ENCODE assay signal across 9 cellular contexts in genomic region chr2:135948642-135949355, GRCh38. TPM values are rescaled to one million over a fixed set of nuclear protein-coding genes. Genes with fewer than 3 reads are reported as not detected.
DNase-seq lines count a peak whose midpoint lies in the region; ATAC-seq, FAIRE-seq and TF ChIP-seq lines count a peak whose summit lies in the region.
"Had no signal": no experiment of that assay in that cellular context is flagged by ENCODE, and none has a peak within 500 bp of the region (broad histone marks: within the 10 kb centered on the region; RNA-seq: fewer than 3 reads in every experiment).

No MANE protein-coding gene starts in this region.

- peaks cover 24% of the 10 kb centered on the region for H3K4me1 ChIP-seq in A549
- H3K4me1 ChIP-seq in left lung, result peaks cover 19 to 41% of the 10 kb centered on the region in 2 donors
- no peaks in the 10 kb centered on the region for H3K4me1 ChIP-seq in prostate gland (replicated peaks)

- peak overlapping the region; percentile 53 for H3K4me3 Mint-ChIP-seq in activated T-helper 1 cell treated with anti-CD3 and anti-CD28 coated beads, Interleukin-12 subunit alpha, Interleukin-12 subunit beta, Interleukin-2, Interleukin-4 antibody, amounts not matched to agents 30 ng/mL and 10 ng/mL and 1 ng/mL, durations not matched to agents 14 hours and 24 hours and 36 hours
- H3K4me3 Mint-ChIP-seq: dendritic cell treated with granulocyte-macrophage colony-stimulating factor and Interleukin-4, amounts not matched to agents 40 ng/mL and 50 ng/mL, for 4 days had no signal

- peaks cover 58% of the 10 kb centered on the region for H3K4me1 Mint-ChIP-seq in activated T-helper 1 cell treated with anti-CD3 and anti-CD28 coated beads, Interleukin-12 subunit alpha, Interleukin-12 subunit beta, Interleukin-2, Interleukin-4 antibody, amounts not matched to agents 30 ng/mL and 10 ng/mL and 1 ng/mL, durations not matched to agents 14 hours and 24 hours and 36 hours (ENCODE audit: low read depth)

- DNase-seq in A549 (ENCODE audit: low read depth in 1 of 2, low spot score in 1 of 2) (peak; percentile 41 to 69), left lung (no peak), globus pallidus (ENCODE audit: low spot score) (no peak), prostate gland (ENCODE audit: low spot score) (no peak)
- no peak for DNase-seq in activated T-helper 1 cell treated with anti-CD3 and anti-CD28 coated beads, Interleukin-12 subunit alpha, Interleukin-12 subunit beta, Interleukin-2, Interleukin-4 antibody, amounts not matched to agents 30 ng/mL and 10 ng/mL and 1 ng/mL, durations not matched to agents 14 hours and 24 hours and 36 hours (ENCODE audit: low spot score)

- H3K36me3 Mint-ChIP-seq in activated T-helper 1 cell treated with anti-CD3 and anti-CD28 coated beads, Interleukin-12 subunit alpha, Interleukin-12 subunit beta, Interleukin-2, Interleukin-4 antibody, amounts not matched to agents 30 ng/mL and 10 ng/mL and 1 ng/mL, durations not matched to agents 14 hours and 24 hours and 36 hours (ENCODE audit: low read depth), result peaks cover 46% of the 10 kb centered on the region

- no peak for TF ChIP-seq CTCF in A549 (IDR thresholded peaks at IDR 0.05)
- TF ChIP-seq CTCF in left lung (IDR thresholded peaks at IDR 0.05), result no peak
- no peak for TF ChIP-seq CTCF in prostate gland (IDR thresholded peaks at IDR 0.05)

- 0 out of 3 replicates have a peak overlapping the region, but pooled peaks have one; percentile 12 for H3K4me3 ChIP-seq in A549
- no peak overlapping the region for H3K4me3 ChIP-seq in left lung
- no peak overlapping the region for H3K4me3 ChIP-seq in prostate gland

- H3K9me3 Mint-ChIP-seq in activated T-helper 1 cell treated with anti-CD3 and anti-CD28 coated beads, Interleukin-12 subunit alpha, Interleukin-12 subunit beta, Interleukin-2, Interleukin-4 antibody, amounts not matched to agents 30 ng/mL and 10 ng/mL and 1 ng/mL, durations not matched to agents 14 hours and 24 hours and 36 hours, result no peaks in the 10 kb centered on the region
- H3K9me3 Mint-ChIP-seq: dendritic cell treated with granulocyte-macrophage colony-stimulating factor and Interleukin-4, amounts not matched to agents 40 ng/mL and 50 ng/mL, for 4 days had no signal

- H3K27ac ChIP-seq in A549 (peak overlapping the region; percentile 7 to 63; a peak in 4 of 6 replicates), left lung (peak overlapping the region in 1 of 2 donors; percentile 10), prostate gland (no peak overlapping the region)

- CTCF ChIA-PET in A549 (lab: Yijun Ruan, JAX), result interaction anchor here (0.5 to 1.8 kb wide), 5 partner anchors 30 to 429 kb away, joined by 3 to 5 read pairs (median 3); no protein-coding TSS in a partner anchor

- no peaks in the 10 kb centered on the region for H3K27me3 Mint-ChIP-seq in activated T-helper 1 cell treated with anti-CD3 and anti-CD28 coated beads, Interleukin-12 subunit alpha, Interleukin-12 subunit beta, Interleukin-2, Interleukin-4 antibody, amounts not matched to agents 30 ng/mL and 10 ng/mL and 1 ng/mL, durations not matched to agents 14 hours and 24 hours and 36 hours (ENCODE audit: insufficient read depth)
- H3K27me3 Mint-ChIP-seq: dendritic cell treated with granulocyte-macrophage colony-stimulating factor and Interleukin-4, amounts not matched to agents 40 ng/mL and 50 ng/mL, for 4 days had no signal

- no peak for FAIRE-seq in A549 (lab: Jason Lieb, UNC)

- H3K36me3 ChIP-seq in left lung (no peaks in the 10 kb centered on the region), prostate gland (no peaks in the 10 kb centered on the region)

- POLR2A ChIA-PET in A549 (lab: Yijun Ruan, JAX), result no interaction called here

- TF ChIP-seq POLR2A in A549 (IDR thresholded peaks at IDR 0.05; ENCODE audit: low read length) (no peak), prostate gland (IDR thresholded peaks at IDR 0.05) (no peak)

- H3K9me3 ChIP-seq in A549 (no peaks in the 10 kb centered on the region), left lung (no peaks in the 10 kb centered on the region), prostate gland (no peaks in the 10 kb centered on the region)

- no peaks in the 10 kb centered on the region for H3K27me3 ChIP-seq in left lung
- no peaks in the 10 kb centered on the region for H3K27me3 ChIP-seq in prostate gland (replicated peaks; ENCODE audit: insufficient read depth)

- no peak for TF ChIP-seq RAD21 in A549 (conservative IDR thresholded peaks at IDR 0.05 in 1 of 2, IDR thresholded peaks at IDR 0.05 in 1 of 2)

- intact Hi-C loops in activated T-helper 1 cell treated with anti-CD3 and anti-CD28 coated beads, Interleukin-12 subunit alpha, Interleukin-12 subunit beta, Interleukin-2, Interleukin-4 antibody, amounts not matched to agents 30 ng/mL and 10 ng/mL and 1 ng/mL, durations not matched to agents 14 hours and 24 hours and 36 hours (cut with micrococcal nuclease), result loop anchor here (1.0 kb wide), 5 partner anchors 14 to 434 kb away; partner anchors contain the start of gene DARS1
- intact Hi-C loops in left lung (cut with DNase I), result no loop called here
- intact Hi-C loops in prostate gland (cut with DNase I), result no loop called here

- peak overlapping the region; percentile 87 for H3K27ac Mint-ChIP-seq in activated T-helper 1 cell treated with anti-CD3 and anti-CD28 coated beads, Interleukin-12 subunit alpha, Interleukin-12 subunit beta, Interleukin-2, Interleukin-4 antibody, amounts not matched to agents 30 ng/mL and 10 ng/mL and 1 ng/mL, durations not matched to agents 14 hours and 24 hours and 36 hours
- H3K27ac Mint-ChIP-seq: dendritic cell treated with granulocyte-macrophage colony-stimulating factor and Interleukin-4, amounts not matched to agents 40 ng/mL and 50 ng/mL, for 4 days had no signal

- peak overlapping the region; percentile 77 for H3K4me2 ChIP-seq in A549

- no peak for TF ChIP-seq EP300 in A549 (IDR thresholded peaks at IDR 0.05)

- ATAC-seq in A549, result peak; percentile 87 to 88
- peak; percentile 77 for ATAC-seq in GM19035 (IDR thresholded peaks at IDR 0.05; ENCODE audit: unreplicated experiment)
- ATAC-seq in HG03565 (IDR thresholded peaks at IDR 0.05; ENCODE audit: unreplicated experiment), result peak; percentile 90
- ATAC-seq in left lung, result peak; percentile 50
- no peak for ATAC-seq in HG02623 (IDR thresholded peaks at IDR 0.05; ENCODE audit: unreplicated experiment)

- 3% methylated on average over 9 of the region's 9 CpGs for WGBS in A549 (ENCODE audit: missing lambda C conversion rate)
- 71% methylated on average over 9 of the region's 9 CpGs for WGBS in prostate gland

TF ChIP-seq in A549, 52 proteins besides CTCF, POLR2A, EP300 and RAD21:
- TF ChIP-seq HDAC2 (IDR thresholded peaks at IDR 0.05), result no peak
- no peak for TF ChIP-seq ZC3H11A (IDR thresholded peaks at IDR 0.05)
- no peak for TF ChIP-seq GATA3 (IDR thresholded peaks at IDR 0.05; ENCODE audit: borderline replicate concordance)
- TF ChIP-seq CBX8 (IDR thresholded peaks at IDR 0.05), result no peak
- no peak for TF ChIP-seq EHF (CRISPR knock-in tag; IDR thresholded peaks at IDR 0.05)
- no peak for TF ChIP-seq USF2 (IDR thresholded peaks at IDR 0.05)
- peak; percentile 92 for TF ChIP-seq FOSL2 (IDR thresholded peaks at IDR 0.05)
- peak; percentile 97 for TF ChIP-seq FOSL2 (CRISPR knock-in tag; IDR thresholded peaks at IDR 0.05)
- TF ChIP-seq HMGXB4 (CRISPR knock-in tag; IDR thresholded peaks at IDR 0.05; ENCODE audit: borderline replicate concordance), result no peak
- TF ChIP-seq RFX5 (IDR thresholded peaks at IDR 0.05), result no peak
- no peak for TF ChIP-seq KDM1A (IDR thresholded peaks at IDR 0.05; ENCODE audit: low read depth)
- no peak for TF ChIP-seq HOXB5 (CRISPR knock-in tag; IDR thresholded peaks at IDR 0.05)
- peak; percentile 92 for TF ChIP-seq JUNB (IDR thresholded peaks at IDR 0.05)
- TF ChIP-seq FOSB (CRISPR knock-in tag; IDR thresholded peaks at IDR 0.05), result no peak
- no peak for TF ChIP-seq CHD2 (IDR thresholded peaks at IDR 0.05; ENCODE audit: low read length, partially characterized antibody)
- TF ChIP-seq ZSCAN20 (CRISPR knock-in tag; IDR thresholded peaks at IDR 0.05), result no peak
- no peak for TF ChIP-seq ZNF302 (CRISPR knock-in tag; IDR thresholded peaks at IDR 0.05)
TF ChIP-seq in A549: peak in this region for 2.

RNA-seq across cellular contexts. Expression of gene DARS1, which starts 36.6 kb away (rescaled TPM):
- polyA plus RNA-seq in A549 (2011; rRNA removed), result 91.4 and 130 TPM in 2 replicates
- polyA plus RNA-seq in A549 (2012; cell fraction: cytosol; rRNA removed), result 33.9 and 42.8 TPM in 2 replicates
- polyA plus RNA-seq in A549 (2012; cell fraction: nucleus; rRNA removed), result 17.0 and 21.6 TPM in 2 replicates
- polyA plus RNA-seq in A549 (2017; fragmentation: RNase III; extraction: RNeasy Plus Mini Kit Qiagen cat#74134 plus additional on column Dnase treatment), result 83.8 to 97.9 TPM (median 91.7 TPM) in 3 replicates
- polyA minus RNA-seq in A549 (2011; rRNA and poly(A)+ RNA removed), result 58.2 and 63.9 TPM in 2 replicates
- total RNA-seq in activated T-helper 1 cell treated with anti-CD3 and anti-CD28 coated beads, Interleukin-12 subunit alpha, Interleukin-12 subunit beta, Interleukin-2, Interleukin-4 antibody, amounts not matched to agents 30 ng/mL and 10 ng/mL and 1 ng/mL, durations not matched to agents 14 hours and 24 hours and 36 hours, result 132 and 140 TPM in 2 replicates
- total RNA-seq in left lung, result 10 to 100 TPM; 46.9 to 56.0 TPM
- 10 to 100 TPM; 54.9 to 57.2 TPM for total RNA-seq in prostate gland

Comparison
In these comparisons a context has a peak if more than half of its experiments do, and no peak if none do; other contexts are left out.
1. DNase-seq: peak in A549 (2 of 2); none in activated T-helper 1 cell treated with anti-CD3 and anti-CD28 coated beads, Interleukin-12 subunit alpha, Interleukin-12 subunit beta, Interleukin-2, Interleukin-4 antibody, amounts not matched to agents 30 ng/mL and 10 ng/mL and 1 ng/mL, durations not matched to agents 14 hours and 24 hours and 36 hours (single experiment), left lung (0 of 2), globus pallidus (single experiment) and prostate gland (single experiment).
2. H3K27ac ChIP-seq: peak in A549 (2 of 2); none in prostate gland (0 of 2).